In genomic region chr7:140230862-140231778, GRCh38 we compare ENCODE assay signal across 8 cellular contexts. TPM values are rescaled to one million over a fixed set of nuclear protein-coding genes. Genes with fewer than 3 reads are reported as not detected.
DNase-seq lines count a peak whose midpoint lies in the region; ATAC-seq lines count a peak whose summit lies in the region.

No MANE protein-coding gene starts in this region.

- no peak overlapping the region for H3K27ac ChIP-seq in mesenchymal stem cell (ENCODE audit: low read length, poor library complexity, severe bottlenecking)

- H3K23ac ChIP-seq in mesenchymal stem cell (ENCODE audit: low read length in 2 of 2), result peak overlapping the region in 1 of 2 experiments; percentile 89

- H3K79me1 ChIP-seq in mesenchymal stem cell (replicated peaks; ENCODE audit: low read length, poor library complexity, severe bottlenecking), result no peaks in the 10 kb centered on the region

- H3K36me3 Mint-ChIP-seq in activated CD4-positive, alpha-beta memory T cell treated with anti-CD3 and anti-CD28 coated beads, Interleukin-2, amount 10 ng/mL, durations not matched to agents 7 days and 5 days (ENCODE audit: low read depth), result peaks cover 6% of the 10 kb centered on the region

- DNase-seq in NCI-H2171 (lab: John Stamatoyannopoulos, UW) (peak; percentile 91), mesenchymal stem cell (peak; percentile 50)
- DNase-seq in activated CD4-positive, alpha-beta memory T cell treated with anti-CD3 and anti-CD28 coated beads, Interleukin-2, amount 10 ng/mL, durations not matched to agents 7 days and 5 days, result peak; percentile 67
- DNase-seq in effector CD4-positive, alpha-beta T cell, result peak; percentile 37
- peak; percentile 23 to 68 for DNase-seq in stimulated activated CD8-positive, alpha-beta memory T cell treated with anti-CD3 and anti-CD28 coated beads, Interleukin-15, amount 100 ng/mL, for 4 hours (ENCODE audit: low read depth in 2 of 2)

- no peaks in the 10 kb centered on the region for H3K27me3 Mint-ChIP-seq in activated CD4-positive, alpha-beta memory T cell treated with anti-CD3 and anti-CD28 coated beads, Interleukin-2, amount 10 ng/mL, durations not matched to agents 7 days and 5 days

- no peak overlapping the region for H4K91ac ChIP-seq in mesenchymal stem cell (ENCODE audit: low read length)

- H2BK120ac ChIP-seq in mesenchymal stem cell (ENCODE audit: low read depth, low read length), result no peak overlapping the region

- H3K4me3 ChIP-seq in GM08714 (ENCODE audit: low read length), result peak overlapping the region; percentile 32; the same call in 1 of the 2 replicates
- peak overlapping the region; percentile 53 to 85 for H3K4me3 ChIP-seq in mesenchymal stem cell (ENCODE audit: insufficient read depth in 1 of 2, low read depth in 1 of 2, low read length in 2 of 2)

- H3K9me3 ChIP-seq in mesenchymal stem cell (ENCODE audit: control insufficient read depth, low read length), result no peaks in the 10 kb centered on the region

- H2BK12ac ChIP-seq in mesenchymal stem cell (ENCODE audit: low read length in 2 of 2), result no peak overlapping the region

- H3K4ac ChIP-seq in mesenchymal stem cell (ENCODE audit: low read depth in 1 of 2, low read length in 2 of 2), result no peak overlapping the region

- CTCF ChIA-PET in activated CD4-positive, alpha-beta memory T cell treated with anti-CD3 and anti-CD28 coated beads, Interleukin-2, amount 10 ng/mL, durations not matched to agents 7 days and 5 days (lab: Charles Lee), result interaction anchor here (0.5 to 3.1 kb wide), 9 partner anchors 11 to 228 kb away, joined by 3 to 19 read pairs (median 3); no protein-coding TSS in a partner anchor

- H3K9me3 Mint-ChIP-seq in activated CD4-positive, alpha-beta memory T cell treated with anti-CD3 and anti-CD28 coated beads, Interleukin-2, amount 10 ng/mL, durations not matched to agents 7 days and 5 days, result no peaks in the 10 kb centered on the region

- H2AFZ ChIP-seq in mesenchymal stem cell (ENCODE audit: low read depth, low read length), result peak overlapping the region; percentile 67

- H3K14ac ChIP-seq in mesenchymal stem cell (ENCODE audit: low read length in 2 of 2), result no peak overlapping the region

- POLR2A ChIA-PET in activated CD4-positive, alpha-beta memory T cell treated with anti-CD3 and anti-CD28 coated beads, Interleukin-2, amount 10 ng/mL, durations not matched to agents 7 days and 5 days (lab: Charles Lee), result interaction anchor here (0.7 to 16.2 kb wide), 16 partner anchors 11 to 246 kb away, joined by 3 to 318 read pairs (median 8); partner anchors contain the start of genes KDM7A and PARP12

- no peak overlapping the region for H2BK5ac ChIP-seq in mesenchymal stem cell (ENCODE audit: low read depth, low read length, poor library complexity, severe bottlenecking)

- H3K18ac ChIP-seq in mesenchymal stem cell (ENCODE audit: low read depth in 1 of 2, low read length in 2 of 2), result peak overlapping the region in 1 of 2 experiments; percentile 21

- H3K27ac Mint-ChIP-seq in activated CD4-positive, alpha-beta memory T cell treated with anti-CD3 and anti-CD28 coated beads, Interleukin-2, amount 10 ng/mL, durations not matched to agents 7 days and 5 days, result peak overlapping the region; percentile 92

- peak overlapping the region; percentile 90 for H3K4me2 ChIP-seq in mesenchymal stem cell (ENCODE audit: low read length, poor library complexity, severe bottlenecking)

- H3K36me3 ChIP-seq in mesenchymal stem cell (ENCODE audit: control insufficient read depth in 1 of 2, insufficient read depth in 2 of 2, low read depth in 1 of 2, low read length in 2 of 2), result no peaks in the 10 kb centered on the region

- peak overlapping the region; percentile 81 for H3K9ac ChIP-seq in mesenchymal stem cell (ENCODE audit: low read length)

- ATAC-seq in HG02571 (IDR thresholded peaks at IDR 0.05; ENCODE audit: unreplicated experiment), result no peak
- ATAC-seq in HG03469 (IDR thresholded peaks at IDR 0.05; ENCODE audit: unreplicated experiment), result no peak

- no peak overlapping the region for H2BK15ac ChIP-seq in mesenchymal stem cell (ENCODE audit: low read depth, poor library complexity, severe bottlenecking)

- WGBS in mesenchymal stem cell, result 1% methylated on average over 51 of the region's 60 CpGs

- H3K4me1 ChIP-seq in mesenchymal stem cell (ENCODE audit: control insufficient read depth, insufficient read depth, low read depth, low read length), result peaks cover 19% of the 10 kb centered on the region

- no peak overlapping the region for H4K8ac ChIP-seq in mesenchymal stem cell (ENCODE audit: low read length)

- H3K4me1 Mint-ChIP-seq in activated CD4-positive, alpha-beta memory T cell treated with anti-CD3 and anti-CD28 coated beads, Interleukin-2, amount 10 ng/mL, durations not matched to agents 7 days and 5 days, result peaks cover 51% of the 10 kb centered on the region

- H2AK5ac ChIP-seq in mesenchymal stem cell (ENCODE audit: low read length, severe bottlenecking), result no peak overlapping the region

- peaks cover 13 to 73% of the 10 kb centered on the region in 2 experiments for H3K27me3 ChIP-seq in mesenchymal stem cell (ENCODE audit: control insufficient read depth in 1 of 2, insufficient read depth in 1 of 2, low read length in 2 of 2)

- peak overlapping the region; percentile 90 for H3K4me3 Mint-ChIP-seq in activated CD4-positive, alpha-beta memory T cell treated with anti-CD3 and anti-CD28 coated beads, Interleukin-2, amount 10 ng/mL, durations not matched to agents 7 days and 5 days

RNA-seq across cellular contexts. Expression of gene KDM7A, which starts 54.3 kb away (rescaled TPM):
- 10 to 100 TPM; 24.3 to 25.9 TPM for total RNA-seq in activated CD4-positive, alpha-beta memory T cell treated with anti-CD3 and anti-CD28 coated beads, Interleukin-2, amount 10 ng/mL, durations not matched to agents 7 days and 5 days
- 1.7 TPM for polyA plus RNA-seq in mesenchymal stem cell (2013, experiment 1 of 2)
- polyA plus RNA-seq in mesenchymal stem cell (2013, experiment 2 of 2), result 1.5 TPM

Comparison
In these comparisons a context has a peak if more than half of its experiments do, and no peak if none do; other contexts are left out.
1. DNase-seq: peak in every context shown above with its lines; median percentile 91 in NCI-H2171; 67 in activated CD4-positive, alpha-beta memory T cell treated with anti-CD3 and anti-CD28 coated beads, Interleukin-2, amount 10 ng/mL, durations not matched to agents 7 days and 5 days; 50 in mesenchymal stem cell; 46 in stimulated activated CD8-positive, alpha-beta memory T cell treated with anti-CD3 and anti-CD28 coated beads, Interleukin-15, amount 100 ng/mL, for 4 hours; 37 in effector CD4-positive, alpha-beta T cell.